Comparison of ENCODE assay signal across 22 cellular contexts in the genomic region with DNA sequence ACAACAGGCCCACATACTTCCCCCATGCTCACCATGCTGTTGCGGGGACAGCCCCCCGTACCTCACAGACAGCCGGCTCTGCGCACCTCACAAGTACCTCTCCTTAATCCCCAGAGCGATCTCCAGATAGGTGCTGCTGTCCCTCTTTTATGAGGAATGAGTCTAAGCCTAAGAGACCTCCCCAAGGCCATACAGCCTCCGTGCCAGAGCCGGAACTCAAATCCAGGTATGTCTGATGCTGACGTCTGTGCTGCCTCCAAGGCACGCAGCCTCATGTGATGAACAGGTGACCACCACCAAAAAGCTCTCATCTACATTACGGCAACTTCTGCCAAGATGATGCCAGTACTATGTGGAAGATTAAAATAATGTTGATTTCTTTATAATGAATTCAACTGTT.
"Had no signal": no experiment of that assay in that cellular context is flagged by ENCODE, and none has a peak within 500 bp of the region (broad histone marks: within the 10 kb centered on the region; RNA-seq: fewer than 3 reads in every experiment).

No MANE protein-coding gene starts in this region.

- H3K4me1 ChIP-seq: body of pancreas, left ventricle myocardium inferior, sigmoid colon, suprapubic skin, tibial nerve had no signal

- H3K27ac ChIP-seq: body of pancreas, left ventricle myocardium inferior, sigmoid colon, suprapubic skin, tibial nerve had no signal

- H3K4me3 ChIP-seq: body of pancreas, left ventricle myocardium inferior, sigmoid colon, smooth muscle cell, suprapubic skin, tibial nerve had no signal

- H3K4me2 ChIP-seq: smooth muscle cell had no signal

- H3K4me1 Mint-ChIP-seq: activated CD4-positive, alpha-beta T cell treated with anti-CD3 and anti-CD28 coated beads, Interleukin-2, amount 10 ng/mL, durations not matched to agents 7 days and 5 days; activated CD8-positive, alpha-beta memory T cell treated with anti-CD3 and anti-CD28 coated beads, Interleukin-2, amount 10 ng/mL, durations not matched to agents 7 days and 5 days had no signal

- H3K4me3 Mint-ChIP-seq: activated CD4-positive, alpha-beta T cell treated with anti-CD3 and anti-CD28 coated beads, Interleukin-2, amount 10 ng/mL, durations not matched to agents 7 days and 5 days; activated CD8-positive, alpha-beta memory T cell treated with anti-CD3 and anti-CD28 coated beads, Interleukin-2, amount 10 ng/mL, durations not matched to agents 7 days and 5 days; activated CD8-positive, alpha-beta T cell treated with anti-CD3 and anti-CD28 coated beads for 36 hours; activated naive CD4-positive, alpha-beta T cell treated with anti-CD3 and anti-CD28 coated beads, Interleukin-2, amount 50 U/mL, for 24 hours; dendritic cell treated with granulocyte-macrophage colony-stimulating factor and Interleukin-4, amounts not matched to agents 40 ng/mL and 50 ng/mL, for 4 days; natural killer cell treated with Interleukin-12 subunit alpha and Interleukin-12 subunit beta and Interleukin-15 and Interleukin-18, amount 100 ng/mL, for 72 hours; T-helper 17 cell had no signal

- H3K36me3 ChIP-seq: left ventricle myocardium inferior, sigmoid colon, suprapubic skin had no signal

- H3K9me3 ChIP-seq: body of pancreas, left ventricle myocardium inferior, sigmoid colon, suprapubic skin, tibial nerve had no signal

- ATAC-seq: activated CD8-positive, alpha-beta memory T cell treated with anti-CD3 and anti-CD28 coated beads, Interleukin-2, amount 10 ng/mL, durations not matched to agents 7 days and 5 days; activated CD8-positive, alpha-beta T cell treated with anti-CD3 and anti-CD28 coated beads for 36 hours; body of pancreas; T-helper 17 cell had no signal

- DNase-seq: activated CD4-positive, alpha-beta T cell treated with anti-CD3 and anti-CD28 coated beads, Interleukin-2, amount 10 ng/mL, durations not matched to agents 7 days and 5 days; activated CD8-positive, alpha-beta memory T cell treated with anti-CD3 and anti-CD28 coated beads, Interleukin-2, amount 10 ng/mL, durations not matched to agents 7 days and 5 days; activated CD8-positive, alpha-beta T cell treated with anti-CD3 and anti-CD28 coated beads for 36 hours; activated gamma-delta T cell treated with Interleukin-2 at 50 U/mL for 16 hours; activated T-cell treated with anti-CD3 and anti-CD28 coated beads for 4 hours; body of pancreas; effector CD4-positive, alpha-beta T cell; left ventricle myocardium inferior; mammary epithelial cell; nucleus accumbens; stimulated activated CD4-positive, alpha-beta T cell treated with anti-CD3 and anti-CD28 coated beads, Interleukin-2, amount 100 ng/mL, for 48 hours; stimulated activated CD8-positive, alpha-beta memory T cell treated with anti-CD3 and anti-CD28 coated beads, Interleukin-4, amount 100 ng/mL, for 48 hours; stimulated activated naive CD4-positive, alpha-beta T cell treated with Interleukin-2 at 50 U/mL for 16 hours; SW 1271; T-helper 17 cell had no signal

- H3K27ac Mint-ChIP-seq: activated CD4-positive, alpha-beta T cell treated with anti-CD3 and anti-CD28 coated beads, Interleukin-2, amount 10 ng/mL, durations not matched to agents 7 days and 5 days; activated CD8-positive, alpha-beta memory T cell treated with anti-CD3 and anti-CD28 coated beads, Interleukin-2, amount 10 ng/mL, durations not matched to agents 7 days and 5 days; activated CD8-positive, alpha-beta T cell treated with anti-CD3 and anti-CD28 coated beads for 36 hours; activated naive CD4-positive, alpha-beta T cell treated with anti-CD3 and anti-CD28 coated beads, Interleukin-2, amount 50 U/mL, for 24 hours; dendritic cell treated with granulocyte-macrophage colony-stimulating factor and Interleukin-4, amounts not matched to agents 40 ng/mL and 50 ng/mL, for 4 days; T-helper 17 cell had no signal

- H3K9me3 Mint-ChIP-seq: activated CD8-positive, alpha-beta T cell treated with anti-CD3 and anti-CD28 coated beads for 36 hours; activated naive CD4-positive, alpha-beta T cell treated with anti-CD3 and anti-CD28 coated beads, Interleukin-2, amount 50 U/mL, for 24 hours had no signal

- H3K27me3 ChIP-seq: body of pancreas, sigmoid colon, suprapubic skin, tibial nerve had no signal

- H3K27me3 Mint-ChIP-seq: activated CD4-positive, alpha-beta T cell treated with anti-CD3 and anti-CD28 coated beads, Interleukin-2, amount 10 ng/mL, durations not matched to agents 7 days and 5 days; activated CD8-positive, alpha-beta memory T cell treated with anti-CD3 and anti-CD28 coated beads, Interleukin-2, amount 10 ng/mL, durations not matched to agents 7 days and 5 days; activated CD8-positive, alpha-beta T cell treated with anti-CD3 and anti-CD28 coated beads for 36 hours; activated naive CD4-positive, alpha-beta T cell treated with anti-CD3 and anti-CD28 coated beads, Interleukin-2, amount 50 U/mL, for 24 hours; dendritic cell treated with granulocyte-macrophage colony-stimulating factor and Interleukin-4, amounts not matched to agents 40 ng/mL and 50 ng/mL, for 4 days; natural killer cell treated with Interleukin-12 subunit alpha and Interleukin-12 subunit beta and Interleukin-15 and Interleukin-18, amount 100 ng/mL, for 72 hours; T-helper 17 cell had no signal
